In genomic region chr6:162999575-163000285, GRCh38 we compare ENCODE assay signal across 27 cellular contexts.
DNase-seq lines count a peak whose midpoint lies in the region; ATAC-seq and TF ChIP-seq lines count a peak whose summit lies in the region.
"Had no signal": no experiment of that assay in that cellular context is flagged by ENCODE, and none has a peak within 500 bp of the region (broad histone marks: within the 10 kb centered on the region; RNA-seq: fewer than 3 reads in every experiment).

No MANE protein-coding gene starts in this region.

- TF ChIP-seq CTCF in MCF 10A (IDR thresholded peaks at IDR 0.05; ENCODE audit: unreplicated experiment) (no peak), breast epithelium (IDR thresholded peaks at IDR 0.05) (no peak), fibroblast of villous mesenchyme (IDR thresholded peaks at IDR 0.05; ENCODE audit: insufficient read depth, low read depth, low read length) (no peak)

- CTCF ChIA-PET in MCF 10A (lab: Yijun Ruan, JAX), result no interaction called here

- no peak for TF ChIP-seq POLR2A in breast epithelium (IDR thresholded peaks at IDR 0.05)

- H3K9me3 ChIP-seq in breast epithelium, result no peaks in the 10 kb centered on the region
- H3K9me3 ChIP-seq: psoas muscle had no signal

- H3K27ac ChIP-seq in breast epithelium, result no peak overlapping the region
- H3K27ac ChIP-seq: 22Rv1, psoas muscle, WERI-Rb-1 had no signal

- DNase-seq in MCF 10A (ENCODE audit: unreplicated experiment) (peak; percentile 70), breast epithelium (ENCODE audit: low spot score in 2 of 2) (no peak), amniotic epithelial cell (ENCODE audit: low read depth) (peak; percentile 77), fibroblast of villous mesenchyme (ENCODE audit: low read depth) (peak; percentile 76), stromal cell of bone marrow (ENCODE audit: low read depth) (peak; percentile 22), NCI-H526 treated with DMSO at 0.1 percent for 48 hours (lab: John Stamatoyannopoulos, UW) (no peak)
- no peak for DNase-seq in natural killer cell treated with Interleukin-12 subunit alpha and Interleukin-12 subunit beta and Interleukin-15 and Interleukin-18, amount 100 ng/mL, for 72 hours (ENCODE audit: low spot score)
- DNase-seq: activated CD4-positive, alpha-beta memory T cell treated with anti-CD3 and anti-CD28 coated beads, Interleukin-2, amount 10 ng/mL, durations not matched to agents 7 days and 5 days; activated T-cell treated with anti-CD3 and anti-CD28 coated beads, Interleukin-2, amount 50 U/mL, for 48 hours; CD4-positive, alpha-beta T cell; DMS53; GOT3; hippocampal formation; KBM-7; kidney glomerular epithelial cell; naive thymus-derived CD4-positive, alpha-beta T cell; NCI-H1092; NCI-H2107; NCI-H526; psoas muscle; SIG-M5; T-helper 17 cell; WERI-Rb-1 had no signal

- H3K9me3 Mint-ChIP-seq in MCF 10A (ENCODE audit: unreplicated experiment), result no peaks in the 10 kb centered on the region
- peaks cover 11% of the 10 kb centered on the region for H3K9me3 Mint-ChIP-seq in natural killer cell treated with Interleukin-12 subunit alpha and Interleukin-12 subunit beta and Interleukin-15 and Interleukin-18, amount 100 ng/mL, for 72 hours

- peaks cover 19% of the 10 kb centered on the region for H3K4me1 Mint-ChIP-seq in MCF 10A (ENCODE audit: insufficient read depth, unreplicated experiment)
- H3K4me1 Mint-ChIP-seq in natural killer cell treated with Interleukin-12 subunit alpha and Interleukin-12 subunit beta and Interleukin-15 and Interleukin-18, amount 100 ng/mL, for 72 hours (ENCODE audit: low read depth in 2 of 2), result no peaks in the 10 kb centered on the region
- H3K4me1 Mint-ChIP-seq: stimulated activated effector memory CD8-positive, alpha-beta T cell treated with anti-CD3 and anti-CD28 coated beads, Interleukin-12 subunit alpha, Interleukin-12 subunit beta, amount 100 ng/mL, for 72 hours; T-helper 17 cell had no signal

- no peaks in the 10 kb centered on the region for H3K36me3 ChIP-seq in breast epithelium
- H3K36me3 ChIP-seq: WERI-Rb-1 had no signal

- no peaks in the 10 kb centered on the region for H3K27me3 ChIP-seq in breast epithelium

- intact Hi-C loops in MCF 10A (cut with micrococcal nuclease) (no loop called here), breast epithelium (cut with DNase I; ENCODE audit: low total_unique reads) (no loop called here)

- H3K4me3 ChIP-seq in breast epithelium, result no peak overlapping the region
- H3K4me3 ChIP-seq in fibroblast of villous mesenchyme (ENCODE audit: low read depth, low read length), result no peak overlapping the region
- H3K4me3 ChIP-seq: psoas muscle had no signal

- H3K27me3 Mint-ChIP-seq in MCF 10A (ENCODE audit: insufficient read depth, unreplicated experiment), result no peaks in the 10 kb centered on the region
- no peaks in the 10 kb centered on the region for H3K27me3 Mint-ChIP-seq in natural killer cell treated with Interleukin-12 subunit alpha and Interleukin-12 subunit beta and Interleukin-15 and Interleukin-18, amount 100 ng/mL, for 72 hours
- H3K27me3 Mint-ChIP-seq: activated CD4-positive, alpha-beta memory T cell treated with anti-CD3 and anti-CD28 coated beads, Interleukin-2, amount 10 ng/mL, durations not matched to agents 7 days and 5 days; CD4-positive, alpha-beta T cell; naive thymus-derived CD4-positive, alpha-beta T cell; T-helper 17 cell had no signal

- no peaks in the 10 kb centered on the region for H3K4me1 ChIP-seq in breast epithelium
- H3K4me1 ChIP-seq: psoas muscle had no signal

- H3K36me3 Mint-ChIP-seq in MCF 10A (ENCODE audit: insufficient read depth, unreplicated experiment), result no peaks in the 10 kb centered on the region
- H3K36me3 Mint-ChIP-seq in natural killer cell treated with Interleukin-12 subunit alpha and Interleukin-12 subunit beta and Interleukin-15 and Interleukin-18, amount 100 ng/mL, for 72 hours, result no peaks in the 10 kb centered on the region
- H3K36me3 Mint-ChIP-seq: naive thymus-derived CD4-positive, alpha-beta T cell; stimulated activated effector memory CD8-positive, alpha-beta T cell treated with anti-CD3 and anti-CD28 coated beads, Interleukin-12 subunit alpha, Interleukin-12 subunit beta, amount 100 ng/mL, for 72 hours had no signal

- BruUV-seq in MCF 10A (replicated peaks; lab: Mats Ljungman, UMichigan), result no TSS peak

- no peak for ATAC-seq in natural killer cell treated with Interleukin-12 subunit alpha and Interleukin-12 subunit beta and Interleukin-15 and Interleukin-18, amount 100 ng/mL, for 72 hours
- ATAC-seq in GM18861 (IDR thresholded peaks at IDR 0.05; ENCODE audit: unreplicated experiment), result no peak
- ATAC-seq: activated naive CD4-positive, alpha-beta T cell treated with anti-CD3 and anti-CD28 coated beads, Interleukin-2, amount 50 U/mL, for 72 hours; naive thymus-derived CD4-positive, alpha-beta T cell; psoas muscle; stimulated activated effector memory CD8-positive, alpha-beta T cell treated with anti-CD3 and anti-CD28 coated beads, Interleukin-12 subunit alpha, Interleukin-12 subunit beta, amount 100 ng/mL, for 72 hours; T-helper 17 cell had no signal

- peak overlapping the region; percentile 69 for H3K27ac Mint-ChIP-seq in MCF 10A (ENCODE audit: low read depth, unreplicated experiment)
- H3K27ac Mint-ChIP-seq in natural killer cell treated with Interleukin-12 subunit alpha and Interleukin-12 subunit beta and Interleukin-15 and Interleukin-18, amount 100 ng/mL, for 72 hours, result no peak overlapping the region
- H3K27ac Mint-ChIP-seq: activated CD4-positive, alpha-beta memory T cell treated with anti-CD3 and anti-CD28 coated beads, Interleukin-2, amount 10 ng/mL, durations not matched to agents 7 days and 5 days; activated naive CD4-positive, alpha-beta T cell treated with anti-CD3 and anti-CD28 coated beads, Interleukin-2, amount 50 U/mL, for 72 hours; CD4-positive, alpha-beta T cell; naive thymus-derived CD4-positive, alpha-beta T cell; stimulated activated effector memory CD8-positive, alpha-beta T cell treated with anti-CD3 and anti-CD28 coated beads, Interleukin-12 subunit alpha, Interleukin-12 subunit beta, amount 100 ng/mL, for 72 hours; T-helper 17 cell had no signal

- POLR2A ChIA-PET in MCF 10A (lab: Yijun Ruan, JAX), result no interaction called here

- no peak overlapping the region for H3K4me3 Mint-ChIP-seq in MCF 10A (ENCODE audit: unreplicated experiment)
- H3K4me3 Mint-ChIP-seq in natural killer cell treated with Interleukin-12 subunit alpha and Interleukin-12 subunit beta and Interleukin-15 and Interleukin-18, amount 100 ng/mL, for 72 hours, result no peak overlapping the region
- H3K4me3 Mint-ChIP-seq: activated CD4-positive, alpha-beta memory T cell treated with anti-CD3 and anti-CD28 coated beads, Interleukin-2, amount 10 ng/mL, durations not matched to agents 7 days and 5 days; CD4-positive, alpha-beta T cell; naive thymus-derived CD4-positive, alpha-beta T cell; stimulated activated effector memory CD8-positive, alpha-beta T cell treated with anti-CD3 and anti-CD28 coated beads, Interleukin-12 subunit alpha, Interleukin-12 subunit beta, amount 100 ng/mL, for 72 hours; T-helper 17 cell had no signal

Comparison
In these comparisons a context has a peak if more than half of its experiments do, and no peak if none do; other contexts are left out.
1. DNase-seq: peak in MCF 10A (single experiment), amniotic epithelial cell (single experiment), fibroblast of villous mesenchyme (single experiment) and stromal cell of bone marrow (single experiment); none in breast epithelium (0 of 2), natural killer cell treated with Interleukin-12 subunit alpha and Interleukin-12 subunit beta and Interleukin-15 and Interleukin-18, amount 100 ng/mL, for 72 hours (single experiment) and NCI-H526 treated with DMSO at 0.1 percent for 48 hours (single experiment).